In the genomic region with DNA sequence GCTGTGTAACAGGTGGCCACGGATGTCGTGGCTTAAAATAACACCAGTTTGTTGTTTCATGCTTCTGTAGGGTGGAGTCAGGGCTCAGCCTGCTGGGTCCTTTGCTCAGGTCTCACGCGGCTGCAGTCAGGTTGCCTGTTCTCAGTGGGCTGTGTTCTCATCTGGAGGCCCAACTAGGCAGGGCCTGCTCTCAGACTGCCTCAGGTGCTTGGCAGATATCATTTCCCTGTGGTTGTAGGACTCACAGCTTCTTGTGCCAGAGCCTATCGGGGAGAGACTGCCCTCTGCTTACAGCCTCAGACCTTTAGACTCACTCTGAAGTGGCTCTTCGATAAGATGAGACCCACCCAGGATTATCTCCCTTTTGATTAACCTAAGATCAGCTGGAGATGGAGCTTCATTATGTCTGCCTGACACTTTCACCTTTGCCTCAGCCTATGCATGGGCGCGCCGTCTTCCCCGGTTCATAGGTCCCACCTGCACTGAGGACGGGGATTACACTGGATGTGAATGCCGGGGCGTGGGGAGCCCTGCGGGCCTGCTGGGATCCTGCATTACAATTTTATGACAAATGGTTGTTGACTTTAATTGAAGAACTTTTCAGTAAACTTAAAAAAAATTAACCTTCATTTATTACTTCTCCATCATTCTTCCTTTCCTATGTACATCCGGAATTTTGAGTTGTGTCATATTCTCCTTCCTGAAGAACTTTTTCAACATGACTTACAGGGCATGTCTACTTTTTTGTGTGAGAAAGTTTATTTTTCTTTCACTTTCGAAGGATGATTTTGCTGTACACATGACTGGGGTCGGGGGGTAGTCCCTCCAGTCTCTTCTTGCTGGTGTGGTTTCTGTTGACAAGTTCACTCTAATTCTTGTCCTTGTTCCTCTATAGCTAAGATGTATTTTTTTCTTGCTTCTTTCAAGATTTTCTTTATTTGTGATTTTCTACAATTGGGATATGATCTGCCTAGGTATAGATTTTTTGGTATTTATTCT, we compare ENCODE assay signal across 9 cellular contexts. TPM values are rescaled to one million over a fixed set of nuclear protein-coding genes. Genes with fewer than 3 reads are reported as not detected.
DNase-seq lines count a peak whose midpoint lies in the region; ATAC-seq and TF ChIP-seq lines count a peak whose summit lies in the region.
"Had no signal": no experiment of that assay in that cellular context is flagged by ENCODE, and none has a peak within 500 bp of the region (broad histone marks: within the 10 kb centered on the region; RNA-seq: fewer than 3 reads in every experiment).

No MANE protein-coding gene starts in this region.

- peaks cover 51% of the 10 kb centered on the region for H3K4me1 Mint-ChIP-seq in activated CD4-positive, alpha-beta T cell treated with anti-CD3 and anti-CD28 coated beads, Interleukin-2, amount 10 ng/mL, durations not matched to agents 7 days and 5 days
- peaks cover 64% of the 10 kb centered on the region for H3K4me1 Mint-ChIP-seq in activated naive CD8-positive, alpha-beta T cell (ENCODE audit: low read depth)
- H3K4me1 Mint-ChIP-seq in stimulated activated effector memory CD8-positive, alpha-beta T cell treated with anti-CD3 and anti-CD28 coated beads, Interleukin-12 subunit alpha, Interleukin-12 subunit beta, amount 100 ng/mL, for 72 hours = peaks cover 75% of the 10 kb centered on the region

- WGBS in suprapubic skin = 85% methylated on average over 16 of the region's 17 CpGs

- CTCF ChIA-PET in activated CD4-positive, alpha-beta T cell treated with anti-CD3 and anti-CD28 coated beads, Interleukin-2, amount 10 ng/mL, durations not matched to agents 7 days and 5 days (lab: Charles Lee) = no interaction called here

- peak; percentile 56 for ATAC-seq in HG03039 (IDR thresholded peaks at IDR 0.05; ENCODE audit: unreplicated experiment)
- ATAC-seq in stimulated activated effector memory CD8-positive, alpha-beta T cell treated with anti-CD3 and anti-CD28 coated beads, Interleukin-12 subunit alpha, Interleukin-12 subunit beta, amount 100 ng/mL, for 72 hours = peak; percentile 72

- TF ChIP-seq POLR2A in suprapubic skin (IDR thresholded peaks at IDR 0.05) = no peak

- no peaks in the 10 kb centered on the region for H3K27me3 ChIP-seq in suprapubic skin
- H3K27me3 ChIP-seq: SJSA1 had no signal

- H3K9me3 Mint-ChIP-seq in activated CD4-positive, alpha-beta T cell treated with anti-CD3 and anti-CD28 coated beads, Interleukin-2, amount 10 ng/mL, durations not matched to agents 7 days and 5 days = peaks cover 13% of the 10 kb centered on the region
- H3K9me3 Mint-ChIP-seq in activated naive CD8-positive, alpha-beta T cell (ENCODE audit: low read depth) = no peaks in the 10 kb centered on the region
- H3K9me3 Mint-ChIP-seq in stimulated activated effector memory CD8-positive, alpha-beta T cell treated with anti-CD3 and anti-CD28 coated beads, Interleukin-12 subunit alpha, Interleukin-12 subunit beta, amount 100 ng/mL, for 72 hours = no peaks in the 10 kb centered on the region

- peak overlapping the region; percentile 85 for H3K27ac Mint-ChIP-seq in activated CD4-positive, alpha-beta T cell treated with anti-CD3 and anti-CD28 coated beads, Interleukin-2, amount 10 ng/mL, durations not matched to agents 7 days and 5 days
- peak overlapping the region; percentile 86 for H3K27ac Mint-ChIP-seq in activated naive CD8-positive, alpha-beta T cell
- no peak overlapping the region for H3K27ac Mint-ChIP-seq in stimulated activated effector memory CD8-positive, alpha-beta T cell treated with anti-CD3 and anti-CD28 coated beads, Interleukin-12 subunit alpha, Interleukin-12 subunit beta, amount 100 ng/mL, for 72 hours

- TF ChIP-seq EP300 in suprapubic skin (IDR thresholded peaks at IDR 0.05) = no peak

- H3K36me3 Mint-ChIP-seq in activated CD4-positive, alpha-beta T cell treated with anti-CD3 and anti-CD28 coated beads, Interleukin-2, amount 10 ng/mL, durations not matched to agents 7 days and 5 days (ENCODE audit: low read depth) = peaks cover 5% of the 10 kb centered on the region
- no peaks in the 10 kb centered on the region for H3K36me3 Mint-ChIP-seq in activated naive CD8-positive, alpha-beta T cell
- H3K36me3 Mint-ChIP-seq in stimulated activated effector memory CD8-positive, alpha-beta T cell treated with anti-CD3 and anti-CD28 coated beads, Interleukin-12 subunit alpha, Interleukin-12 subunit beta, amount 100 ng/mL, for 72 hours = peaks cover 16% of the 10 kb centered on the region

- DNase-seq in activated CD4-positive, alpha-beta T cell treated with anti-CD3 and anti-CD28 coated beads, Interleukin-2, amount 10 ng/mL, durations not matched to agents 7 days and 5 days = peak; percentile 38
- no peak for DNase-seq in activated CD4-positive, alpha-beta T cell treated with anti-CD3 and anti-CD28 coated beads, Interleukin-2, amount 50 U/mL, for 1 hour
- DNase-seq in stimulated activated effector memory CD8-positive, alpha-beta T cell treated with anti-CD3 and anti-CD28 coated beads, Interleukin-12 subunit alpha, Interleukin-12 subunit beta, amount 100 ng/mL, for 72 hours (ENCODE audit: low spot score in 2 of 2) = no peak
- DNase-seq in NCI-H1694 (lab: John Stamatoyannopoulos, UW) = no peak
- DNase-seq in suprapubic skin (ENCODE audit: low spot score in 2 of 2) = no peak
- DNase-seq in T-helper 9 cell = no peak

- H3K9me3 ChIP-seq in suprapubic skin = no peaks in the 10 kb centered on the region

- peaks cover 27% of the 10 kb centered on the region for H3K4me1 ChIP-seq in suprapubic skin

- H3K4me3 ChIP-seq in suprapubic skin = no peak overlapping the region
- H3K4me3 ChIP-seq: SJSA1 had no signal

- no peak overlapping the region for H3K27ac ChIP-seq in suprapubic skin
- H3K27ac ChIP-seq: SJSA1 had no signal

- no peaks in the 10 kb centered on the region for H3K36me3 ChIP-seq in suprapubic skin
- H3K36me3 ChIP-seq: SJSA1 had no signal

- TF ChIP-seq CTCF in suprapubic skin (IDR thresholded peaks at IDR 0.05) = no peak

- POLR2A ChIA-PET in activated CD4-positive, alpha-beta T cell treated with anti-CD3 and anti-CD28 coated beads, Interleukin-2, amount 10 ng/mL, durations not matched to agents 7 days and 5 days (lab: Charles Lee) = no interaction called here

- no peaks in the 10 kb centered on the region for H3K27me3 Mint-ChIP-seq in activated CD4-positive, alpha-beta T cell treated with anti-CD3 and anti-CD28 coated beads, Interleukin-2, amount 10 ng/mL, durations not matched to agents 7 days and 5 days
- no peaks in the 10 kb centered on the region for H3K27me3 Mint-ChIP-seq in activated naive CD8-positive, alpha-beta T cell

- H3K4me3 Mint-ChIP-seq in activated CD4-positive, alpha-beta T cell treated with anti-CD3 and anti-CD28 coated beads, Interleukin-2, amount 10 ng/mL, durations not matched to agents 7 days and 5 days = no peak overlapping the region
- H3K4me3 Mint-ChIP-seq in activated naive CD8-positive, alpha-beta T cell = peak overlapping the region; percentile 71
- H3K4me3 Mint-ChIP-seq in stimulated activated effector memory CD8-positive, alpha-beta T cell treated with anti-CD3 and anti-CD28 coated beads, Interleukin-12 subunit alpha, Interleukin-12 subunit beta, amount 100 ng/mL, for 72 hours = peak overlapping the region; percentile 23

RNA-seq across cellular contexts. Expression of gene INPP5A, which starts 55.5 kb away (rescaled TPM):
- 1 to 10 TPM; 9.1 to 9.9 TPM for total RNA-seq in activated CD4-positive, alpha-beta T cell treated with anti-CD3 and anti-CD28 coated beads, Interleukin-2, amount 10 ng/mL, durations not matched to agents 7 days and 5 days
- 10 to 100 TPM; 28.1 to 39.1 (median 32.3) TPM for total RNA-seq in suprapubic skin
